In genomic region chr1:147811273-147811672, GRCh38 we compare ENCODE assay signal across 33 cellular contexts. TPM values are rescaled to one million over a fixed set of nuclear protein-coding genes. Genes with fewer than 3 reads are reported as not detected.
"Had no signal": no experiment of that assay in that cellular context is flagged by ENCODE, and none has a peak within 500 bp of the region (broad histone marks: within the 10 kb centered on the region; RNA-seq: fewer than 3 reads in every experiment).

No MANE protein-coding gene starts in this region.

- H3K9me3 ChIP-seq: MG63, Peyer's patch had no signal

- H3K27ac Mint-ChIP-seq: activated B cell treated with CpG ODN at 0.5 μM for 24 hours; activated CD4-positive, alpha-beta memory T cell treated with anti-CD3 and anti-CD28 coated beads for 36 hours; activated naive CD4-positive, alpha-beta T cell treated with anti-CD3 and anti-CD28 coated beads, Interleukin-2, amount 10 ng/mL, durations not matched to agents 7 days and 5 days; activated naive CD8-positive, alpha-beta T cell; activated naive CD8-positive, alpha-beta T cell treated with anti-CD3 and anti-CD28 coated beads, Interleukin-2, amount 50 U/mL, for 24 hours; activated T-helper 1 cell treated with anti-CD3 and anti-CD28 coated beads, Interleukin-12 subunit alpha, Interleukin-12 subunit beta, Interleukin-2, Interleukin-4 antibody, amounts not matched to agents 30 ng/mL and 10 ng/mL and 1 ng/mL, durations not matched to agents 14 hours and 24 hours and 36 hours; brain had no signal

- H3K4me3 Mint-ChIP-seq: activated B cell treated with CpG ODN at 0.5 μM for 24 hours; activated CD4-positive, alpha-beta memory T cell treated with anti-CD3 and anti-CD28 coated beads for 36 hours; activated naive CD4-positive, alpha-beta T cell treated with anti-CD3 and anti-CD28 coated beads, Interleukin-2, amount 10 ng/mL, durations not matched to agents 7 days and 5 days; activated naive CD8-positive, alpha-beta T cell; activated naive CD8-positive, alpha-beta T cell treated with anti-CD3 and anti-CD28 coated beads, Interleukin-2, amount 50 U/mL, for 24 hours; activated T-cell treated with anti-CD3 and anti-CD28 coated beads, Interleukin-2, amount 50 U/mL, for 4 hours; activated T-helper 1 cell treated with anti-CD3 and anti-CD28 coated beads, Interleukin-12 subunit alpha, Interleukin-12 subunit beta, Interleukin-2, Interleukin-4 antibody, amounts not matched to agents 30 ng/mL and 10 ng/mL and 1 ng/mL, durations not matched to agents 14 hours and 24 hours and 36 hours; brain had no signal

- DNase-seq: activated B cell treated with CpG ODN at 0.5 μM for 24 hours; activated CD4-positive, alpha-beta memory T cell treated with anti-CD3 and anti-CD28 coated beads for 36 hours; activated CD4-positive, alpha-beta T cell treated with anti-CD3 and anti-CD28 coated beads for 4 hours; activated CD4-positive, alpha-beta T cell treated with anti-CD3 and anti-CD28 coated beads, Interleukin-2, amount 50 U/mL, for 1 hour; activated CD4-positive, CD25-positive, alpha-beta regulatory T cell treated with anti-CD3 and anti-CD28 coated beads, Interleukin-2, amount 50 U/mL, for 72 hours; activated CD8-positive, alpha-beta memory T cell treated with anti-CD3 and anti-CD28 coated beads, Interleukin-2, amount 50 U/mL, for 4 hours; activated effector memory CD4-positive, alpha-beta T cell treated with Interleukin-2 at 50 U/mL for 16 hours; activated naive CD4-positive, alpha-beta T cell treated with anti-CD3 and anti-CD28 coated beads, Interleukin-2, amount 10 ng/mL, durations not matched to agents 7 days and 5 days; activated naive CD8-positive, alpha-beta T cell treated with anti-CD3 and anti-CD28 coated beads, Interleukin-2, amount 50 U/mL, for 24 hours; activated T-cell treated with anti-CD3 and anti-CD28 coated beads for 4 hours; activated T-cell treated with anti-CD3 and anti-CD28 coated beads, Interleukin-2, amount 50 U/mL, for 4 hours; anterior cingulate cortex; central memory CD4-positive, alpha-beta T cell; Kasumi-1; KG1; MG63; NCI-H1092; NCI-H1436 treated with DMSO at 0.1 percent for 48 hours; NCI-H1694 treated with DMSO at 0.1 percent for 48 hours; NCI-H2029; NCI-H345; NCI-H524 treated with DMSO at 0.1 percent for 48 hours; Peyer's patch; RPMI8226; SW 1271; T-helper 1 cell; T-helper 2 cell; T-helper 9 cell had no signal

- H3K4me1 ChIP-seq: Peyer's patch had no signal

- H3K27me3 ChIP-seq: MG63, Peyer's patch had no signal

- ATAC-seq: activated naive CD8-positive, alpha-beta T cell treated with anti-CD3 and anti-CD28 coated beads, Interleukin-2, amount 50 U/mL, for 24 hours; activated T-cell treated with anti-CD3 and anti-CD28 coated beads, Interleukin-2, amount 50 U/mL, for 4 hours had no signal

- H3K36me3 ChIP-seq: MG63, Peyer's patch had no signal

- H3K9me3 Mint-ChIP-seq: activated B cell treated with CpG ODN at 0.5 μM for 24 hours; activated CD4-positive, alpha-beta memory T cell treated with anti-CD3 and anti-CD28 coated beads for 36 hours; activated naive CD4-positive, alpha-beta T cell treated with anti-CD3 and anti-CD28 coated beads, Interleukin-2, amount 10 ng/mL, durations not matched to agents 7 days and 5 days; activated naive CD8-positive, alpha-beta T cell treated with anti-CD3 and anti-CD28 coated beads, Interleukin-2, amount 50 U/mL, for 24 hours; activated T-cell treated with anti-CD3 and anti-CD28 coated beads, Interleukin-2, amount 50 U/mL, for 4 hours; activated T-helper 1 cell treated with anti-CD3 and anti-CD28 coated beads, Interleukin-12 subunit alpha, Interleukin-12 subunit beta, Interleukin-2, Interleukin-4 antibody, amounts not matched to agents 30 ng/mL and 10 ng/mL and 1 ng/mL, durations not matched to agents 14 hours and 24 hours and 36 hours had no signal

- H3K27ac ChIP-seq: Peyer's patch, VCaP had no signal

- H3K27me3 Mint-ChIP-seq: activated CD4-positive, alpha-beta memory T cell treated with anti-CD3 and anti-CD28 coated beads for 36 hours; activated naive CD8-positive, alpha-beta T cell treated with anti-CD3 and anti-CD28 coated beads, Interleukin-2, amount 50 U/mL, for 24 hours had no signal

- H3K4me1 Mint-ChIP-seq: activated B cell treated with CpG ODN at 0.5 μM for 24 hours; activated naive CD4-positive, alpha-beta T cell treated with anti-CD3 and anti-CD28 coated beads, Interleukin-2, amount 10 ng/mL, durations not matched to agents 7 days and 5 days; brain had no signal

- H3K4me3 ChIP-seq: MG63, Peyer's patch had no signal

- H3K36me3 Mint-ChIP-seq: activated CD4-positive, alpha-beta memory T cell treated with anti-CD3 and anti-CD28 coated beads for 36 hours; activated naive CD4-positive, alpha-beta T cell treated with anti-CD3 and anti-CD28 coated beads, Interleukin-2, amount 10 ng/mL, durations not matched to agents 7 days and 5 days; brain had no signal

RNA-seq across cellular contexts. Expression of gene GJA5, which starts 50.9 kb away (rescaled TPM):
- total RNA-seq: activated B cell treated with CpG ODN at 0.5 μM for 24 hours; activated CD4-positive, alpha-beta memory T cell treated with anti-CD3 and anti-CD28 coated beads for 36 hours; activated T-cell treated with anti-CD3 and anti-CD28 coated beads, Interleukin-2, amount 50 U/mL, for 4 hours; activated T-helper 1 cell treated with anti-CD3 and anti-CD28 coated beads, Interleukin-12 subunit alpha, Interleukin-12 subunit beta, Interleukin-2, Interleukin-4 antibody, amounts not matched to agents 30 ng/mL and 10 ng/mL and 1 ng/mL, durations not matched to agents 14 hours and 24 hours and 36 hours; bronchial epithelial cell had no signal
